In genomic region chr1:51575406-51576084, GRCh38 we compare ENCODE assay signal across 11 cellular contexts. TPM values are rescaled to one million over a fixed set of nuclear protein-coding genes. Genes with fewer than 3 reads are reported as not detected.
DNase-seq lines count a peak whose midpoint lies in the region; ATAC-seq and TF ChIP-seq lines count a peak whose summit lies in the region.
"Had no signal": no experiment of that assay in that cellular context is flagged by ENCODE, and none has a peak within 500 bp of the region (broad histone marks: within the 10 kb centered on the region; RNA-seq: fewer than 3 reads in every experiment).

No MANE protein-coding gene starts in this region.

- no peak overlapping the region for H3K27ac ChIP-seq in OCI-LY3 (ENCODE audit: low read length)
- H3K27ac ChIP-seq in dorsolateral prefrontal cortex: peak overlapping the region in 52 of 59 donors; percentile 21 to 86 (median 66)
- H3K27ac ChIP-seq: left ventricle myocardium inferior had no signal

- intact Hi-C loops in dorsolateral prefrontal cortex (cut with DNase I): no loop called here

- peak; percentile 25 for DNase-seq in AG10803 (ENCODE audit: low read depth)
- DNase-seq in GF-D8 (lab: John Stamatoyannopoulos, UW): peak; percentile 66
- DNase-seq in dorsolateral prefrontal cortex: no peak
- DNase-seq in DMS79 (lab: John Stamatoyannopoulos, UW): no peak
- DNase-seq in endothelial cell (ENCODE audit: low spot score): no peak
- DNase-seq in NCI-H1930 (lab: John Stamatoyannopoulos, UW): no peak
- DNase-seq: activated effector memory CD4-positive, alpha-beta T cell treated with Interleukin-2 at 50 U/mL for 16 hours; left ventricle myocardium inferior; NCI-H1092 treated with DMSO at 0.1 percent for 48 hours had no signal

- H3K36me3 Mint-ChIP-seq in endothelial cell (ENCODE audit: low read depth, unreplicated experiment): no peaks in the 10 kb centered on the region

- H3K4me2 ChIP-seq in OCI-LY3 (ENCODE audit: low read length): 0 out of 2 replicates have a peak overlapping the region, but pooled peaks have one; percentile 7

- peaks cover 1% of the 10 kb centered on the region for H3K27me3 Mint-ChIP-seq in endothelial cell (ENCODE audit: unreplicated experiment)

- H3K4me1 ChIP-seq in OCI-LY3 (ENCODE audit: low read length): peaks cover 22% of the 10 kb centered on the region

- H3K4me1 Mint-ChIP-seq in endothelial cell (ENCODE audit: unreplicated experiment): peaks cover 24% of the 10 kb centered on the region

- H3K27me3 ChIP-seq in OCI-LY3 (ENCODE audit: low read depth, low read length): no peaks in the 10 kb centered on the region
- no peaks in the 10 kb centered on the region for H3K27me3 ChIP-seq in dorsolateral prefrontal cortex

- H3K9ac ChIP-seq in OCI-LY3 (ENCODE audit: low read length): no peak overlapping the region

- H4K20me1 ChIP-seq in OCI-LY3 (ENCODE audit: insufficient read depth, low read length): no peaks in the 10 kb centered on the region

- no peaks in the 10 kb centered on the region for H3K79me2 ChIP-seq in OCI-LY3 (ENCODE audit: low read length)

- TF ChIP-seq CTCF in AG10803 (conservative IDR thresholded peaks at IDR 0.05; ENCODE audit: low read length) (no peak), OCI-LY3 (IDR thresholded peaks at IDR 0.05; ENCODE audit: low read depth, low read length) (no peak), dorsolateral prefrontal cortex (IDR thresholded peaks at IDR 0.05 in 54 of 56, conservative IDR thresholded peaks at IDR 0.05 in 2 of 56; ENCODE audit: low read depth in 1 of 56, partially characterized antibody in 56 of 56) (no peak), endothelial cell (IDR thresholded peaks at IDR 0.05; ENCODE audit: unreplicated experiment) (no peak)

- no peak overlapping the region for H3K4me3 ChIP-seq in AG10803 (ENCODE audit: low read length)
- no peak overlapping the region for H3K4me3 ChIP-seq in OCI-LY3 (ENCODE audit: low read length)
- no peak overlapping the region for H3K4me3 ChIP-seq in dorsolateral prefrontal cortex
- H3K4me3 ChIP-seq: left ventricle myocardium inferior had no signal

- no peak overlapping the region for H3K27ac Mint-ChIP-seq in endothelial cell (ENCODE audit: unreplicated experiment)

- H3K4me3 Mint-ChIP-seq in endothelial cell (ENCODE audit: unreplicated experiment): no peak overlapping the region

- no peak for ATAC-seq in HG03039 (IDR thresholded peaks at IDR 0.05; ENCODE audit: unreplicated experiment)

- H2AFZ ChIP-seq in OCI-LY3 (ENCODE audit: low read depth, low read length): 0 out of 2 replicates have a peak overlapping the region, but pooled peaks have one; percentile 69

- no peaks in the 10 kb centered on the region for H3K9me3 Mint-ChIP-seq in endothelial cell (ENCODE audit: unreplicated experiment)

- H3K9me3 ChIP-seq in OCI-LY3 (ENCODE audit: insufficient read depth, low read length): no peaks in the 10 kb centered on the region
- H3K9me3 ChIP-seq: left ventricle myocardium inferior had no signal

- no peaks in the 10 kb centered on the region for H3K36me3 ChIP-seq in OCI-LY3 (replicated peaks; ENCODE audit: low read depth, low read length)
- H3K36me3 ChIP-seq: left ventricle myocardium inferior had no signal

RNA-seq across cellular contexts. Expression of gene OSBPL9, which starts 41.3 kb away (rescaled TPM):
- total RNA-seq in dorsolateral prefrontal cortex (100 to 1,000 TPM in 1 of 120 experiments, 10 to 100 TPM in 119; 37.0 to 103 (median 54.2) TPM), endothelial cell (ENCODE audit: unreplicated experiment) (91.2 TPM)

RNA-seq across cellular contexts. Expression of gene EPS15, which starts 56.5 kb away (rescaled TPM):
- total RNA-seq in dorsolateral prefrontal cortex (100 to 1,000 TPM; 123 to 234 (median 175) TPM), endothelial cell (ENCODE audit: unreplicated experiment) (120 TPM)

Comparison
In these comparisons a context has a peak if more than half of its experiments do, and no peak if none do; other contexts are left out.
1. DNase-seq: peak in AG10803 (single experiment) and GF-D8 (single experiment); none in dorsolateral prefrontal cortex (0 of 10), DMS79 (single experiment), endothelial cell (single experiment) and NCI-H1930 (0 of 2).